Comparison of ENCODE assay signal across 1 cellular context in genomic region chr1:58585166-58585565, GRCh38.
TF ChIP-seq lines count a peak whose summit lies in the region.

No MANE protein-coding gene starts in this region.

TF ChIP-seq in A549, 52 proteins besides CTCF, POLR2A, EP300 and RAD21 (continued from another document):
- TF ChIP-seq GATA3 (IDR thresholded peaks at IDR 0.05; ENCODE audit: borderline replicate concordance) = no peak
